In the genomic region with DNA sequence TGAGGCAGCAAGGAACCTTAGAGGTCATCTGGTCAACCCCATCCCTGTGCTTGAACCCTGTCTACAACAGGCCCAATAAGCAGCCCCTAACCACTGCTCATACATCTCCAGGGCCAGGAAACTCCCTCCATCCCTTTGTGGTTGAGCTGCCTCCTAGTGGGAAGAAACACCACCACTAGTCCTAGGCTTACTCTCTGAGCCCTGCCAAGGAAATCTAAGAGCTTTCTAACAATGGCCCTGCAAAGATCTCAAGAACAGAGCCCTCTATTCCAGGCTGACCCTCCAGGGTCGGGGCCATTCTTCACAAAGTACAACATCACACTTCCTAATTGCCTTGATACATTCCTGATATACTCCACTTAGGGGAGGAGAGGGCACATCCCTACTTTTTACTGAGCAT, we compare ENCODE assay signal across 27 cellular contexts. TPM values are rescaled to one million over a fixed set of nuclear protein-coding genes. Genes with fewer than 3 reads are reported as not detected.
DNase-seq lines count a peak whose midpoint lies in the region; ATAC-seq and TF ChIP-seq lines count a peak whose summit lies in the region.
"Had no signal": no experiment of that assay in that cellular context is flagged by ENCODE, and none has a peak within 500 bp of the region (broad histone marks: within the 10 kb centered on the region; RNA-seq: fewer than 3 reads in every experiment).

No MANE protein-coding gene starts in this region.

- H3K9me3 Mint-ChIP-seq in activated T-cell treated with anti-CD3 and anti-CD28 coated beads, Interleukin-2, amount 50 U/mL, for 24 hours, result no peaks in the 10 kb centered on the region
- H3K9me3 Mint-ChIP-seq: immature natural killer cell had no signal

- peaks cover 33% of the 10 kb centered on the region for H3K4me1 Mint-ChIP-seq in activated T-cell treated with anti-CD3 and anti-CD28 coated beads, Interleukin-2, amount 50 U/mL, for 24 hours (ENCODE audit: low read depth)

- peak overlapping the region; percentile 0 for H3K27ac Mint-ChIP-seq in activated T-cell treated with anti-CD3 and anti-CD28 coated beads, Interleukin-2, amount 50 U/mL, for 24 hours

- H3F3A ChIP-seq in Loucy (ENCODE audit: low read depth), result no peaks in the 10 kb centered on the region

- H3K4me3 ChIP-seq in Loucy (ENCODE audit: low read length, poor library complexity, severe bottlenecking) (no peak overlapping the region), endocrine pancreas (ENCODE audit: control insufficient read depth, insufficient read depth, low read length) (no peak overlapping the region), osteoblast (ENCODE audit: insufficient read depth, low read length) (no peak overlapping the region), tibial nerve (no peak overlapping the region)
- H3K4me3 ChIP-seq: heart left ventricle, PC-9, spleen, stomach, upper lobe of left lung had no signal

- peak overlapping the region; percentile 38 for H3K27ac ChIP-seq in osteoblast (ENCODE audit: low read depth, low read length)
- H3K27ac ChIP-seq in tibial nerve, result peak overlapping the region in 1 of 4 donors; percentile 7
- H3K27ac ChIP-seq: C4-2B, heart left ventricle, PC-9, spleen, stomach, upper lobe of left lung had no signal

- H3K9ac ChIP-seq in Loucy (ENCODE audit: low read depth, low read length, poor library complexity, severe bottlenecking), result no peak overlapping the region
- H3K9ac ChIP-seq in endocrine pancreas (ENCODE audit: control insufficient read depth, insufficient read depth, low read length), result peak overlapping the region; percentile 38

- H3K36me3 ChIP-seq in Loucy (ENCODE audit: insufficient read depth, low read length) (peaks cover 62% of the 10 kb centered on the region; the same call in 1 of the 2 replicates), endocrine pancreas (ENCODE audit: control insufficient read depth, insufficient read depth, low read length) (peaks cover 7% of the 10 kb centered on the region), osteoblast (ENCODE audit: insufficient read depth, low read length) (peaks cover 61% of the 10 kb centered on the region), tibial nerve (peaks cover 7 to 59% (median 13%) of the 10 kb centered on the region in 3 donors)

- H3K36me3 Mint-ChIP-seq in activated T-cell treated with anti-CD3 and anti-CD28 coated beads, Interleukin-2, amount 50 U/mL, for 24 hours (ENCODE audit: low read depth), result peaks cover 92% of the 10 kb centered on the region

- DNase-seq in activated T-cell treated with anti-CD3 and anti-CD28 coated beads, Interleukin-2, amount 50 U/mL, for 24 hours, result no peak
- no peak for DNase-seq in activated T-cell treated with anti-CD3 and anti-CD28 coated beads, Interleukin-2, amount 50 U/mL, for 1 hour
- DNase-seq in osteoblast (ENCODE audit: insufficient read length, low spot score, missing footprints), result peak; percentile 71
- DNase-seq in DMS 273 treated with DMSO at 0.1 percent for 48 hours (lab: John Stamatoyannopoulos, UW), result no peak
- DNase-seq in tibial nerve (ENCODE audit: low spot score in 2 of 2), result no peak
- DNase-seq: 8988T; activated CD4-positive, alpha-beta T cell treated with anti-CD3 and anti-CD28 coated beads for 48 hours; activated effector memory CD4-positive, alpha-beta T cell treated with anti-CD3 and anti-CD28 coated beads, Interleukin-2, amount 50 U/mL, for 16 hours; anterior cingulate cortex; effector memory CD4-positive, alpha-beta T cell; GDM1; heart left ventricle; immature natural killer cell; KG1; left ventricle myocardium superior; NCI-H187 treated with DMSO at 0.1 percent for 48 hours; PC-9; SIG-M5; spleen; stimulated activated CD4-positive, alpha-beta T cell treated with anti-CD3 and anti-CD28 coated beads, Interleukin-4, amount 100 ng/mL, for 4 hours; stomach; T-helper 1 cell; upper lobe of left lung had no signal

- ATAC-seq in esophagus mucosa, result no peak
- ATAC-seq: heart left ventricle, left ventricle myocardium superior had no signal

- no peaks in the 10 kb centered on the region for H3K27me3 ChIP-seq in Loucy (ENCODE audit: insufficient read depth, low read length, poor library complexity, severe bottlenecking)
- H3K27me3 ChIP-seq in endocrine pancreas (ENCODE audit: control insufficient read depth, insufficient read depth, low read length), result no peaks in the 10 kb centered on the region
- H3K27me3 ChIP-seq in osteoblast (ENCODE audit: insufficient read depth, low read length), result no peaks in the 10 kb centered on the region
- no peaks in the 10 kb centered on the region for H3K27me3 ChIP-seq in tibial nerve
- H3K27me3 ChIP-seq: heart left ventricle, spleen, stomach, upper lobe of left lung had no signal

- H4K20me1 ChIP-seq in Loucy (ENCODE audit: insufficient read depth, low read length, poor library complexity, severe bottlenecking), result peaks cover 73% of the 10 kb centered on the region
- H4K20me1 ChIP-seq in osteoblast (ENCODE audit: insufficient read depth, low read length), result peaks cover 50% of the 10 kb centered on the region

- H3K27me3 Mint-ChIP-seq in activated T-cell treated with anti-CD3 and anti-CD28 coated beads, Interleukin-2, amount 50 U/mL, for 24 hours, result no peaks in the 10 kb centered on the region

- H3K4me1 ChIP-seq in Loucy (ENCODE audit: insufficient read depth, low read length, poor library complexity, severe bottlenecking) (peaks cover 38% of the 10 kb centered on the region), endocrine pancreas (ENCODE audit: control insufficient read depth, insufficient read depth, low read length) (peaks cover 20% of the 10 kb centered on the region), osteoblast (ENCODE audit: insufficient read depth, low read length) (peaks cover 69% of the 10 kb centered on the region), tibial nerve (peaks cover 0 to 57% (median 28%) of the 10 kb centered on the region in 4 donors)

- H3K9me2 ChIP-seq in Loucy (replicated peaks; ENCODE audit: low read depth, low read length), result no peaks in the 10 kb centered on the region

- TF ChIP-seq EP300 in tibial nerve (IDR thresholded peaks at IDR 0.05), result no peak

- no peak for TF ChIP-seq CTCF in Loucy (conservative IDR thresholded peaks at IDR 0.05; ENCODE audit: low read length)
- peak; percentile 34 for TF ChIP-seq CTCF in osteoblast (IDR thresholded peaks at IDR 0.05; ENCODE audit: extremely low read depth, low read depth, low read length)
- TF ChIP-seq CTCF in tibial nerve (IDR thresholded peaks at IDR 0.05), result no peak

- H2AFZ ChIP-seq in Loucy (ENCODE audit: low read length) (no peak overlapping the region), osteoblast (ENCODE audit: low read length) (no peak overlapping the region)
- H2AFZ ChIP-seq: PC-9 had no signal

- H3K79me2 ChIP-seq in Loucy (ENCODE audit: insufficient read depth, low read length), result peaks cover 78% of the 10 kb centered on the region
- H3K79me2 ChIP-seq in osteoblast (ENCODE audit: insufficient read depth, low read length), result peaks cover 80% of the 10 kb centered on the region

- H3K4me2 ChIP-seq in Loucy (ENCODE audit: low read depth, low read length, poor library complexity, severe bottlenecking) (peak overlapping the region; percentile 35), osteoblast (ENCODE audit: insufficient read depth, low read length) (no peak overlapping the region)
- H3K4me2 ChIP-seq: PC-9 had no signal

- H3K4me3 Mint-ChIP-seq in activated T-cell treated with anti-CD3 and anti-CD28 coated beads, Interleukin-2, amount 50 U/mL, for 24 hours, result no peak overlapping the region
- H3K4me3 Mint-ChIP-seq: immature natural killer cell had no signal

- TF ChIP-seq POLR2A in tibial nerve (IDR thresholded peaks at IDR 0.05), result no peak

- H3K9me3 ChIP-seq in Loucy (ENCODE audit: insufficient read depth, low read depth, low read length), result no peaks in the 10 kb centered on the region
- H3K9me3 ChIP-seq in endocrine pancreas (ENCODE audit: control insufficient read depth, low read length), result no peaks in the 10 kb centered on the region
- no peaks in the 10 kb centered on the region for H3K9me3 ChIP-seq in osteoblast (ENCODE audit: low read depth, low read length)
- no peaks in the 10 kb centered on the region for H3K9me3 ChIP-seq in tibial nerve
- H3K9me3 ChIP-seq: heart left ventricle, spleen, stomach, upper lobe of left lung had no signal

- 33 to 78% methylated on average over 1 of the region's 1 CpG for WGBS in tibial nerve, 2 donors

RNA-seq across cellular contexts. Expression of a gene that starts 5.8 kb away (rescaled TPM):
- total RNA-seq in osteoblast (271 and 273 TPM in 2 replicates), esophagus mucosa (161 TPM), tibial nerve (100 to 1,000 TPM in 1 of 4 donors, 10 to 100 TPM in 3; 62.8 to 102 (median 72.6) TPM)

RNA-seq across cellular contexts. Expression of a gene that starts 17.5 kb away (rescaled TPM):
- total RNA-seq in osteoblast, result 1.1 and 1.5 TPM in 2 replicates
- total RNA-seq in esophagus mucosa, result not detected
- 1 to 10 TPM; 3.7 to 5.4 (median 5.2) TPM for total RNA-seq in tibial nerve

RNA-seq across cellular contexts. Expression of a gene that starts 47.7 kb away (rescaled TPM):
- 28.6 and 34.7 TPM in 2 replicates for total RNA-seq in osteoblast
- 6.8 TPM for total RNA-seq in esophagus mucosa
- 10 to 100 TPM; 27.3 to 42.2 (median 32.7) TPM for total RNA-seq in tibial nerve

RNA-seq across cellular contexts. Expression of a gene that starts 53.7 kb away (rescaled TPM):
- 87.6 and 96.4 TPM in 2 replicates for total RNA-seq in osteoblast
- total RNA-seq in esophagus mucosa, result 89.9 TPM
- 100 to 1,000 TPM; 174 to 345 (median 256) TPM for total RNA-seq in tibial nerve
